ENCODE assay signal across 18 cellular contexts in genomic region chr10:43057831-43058340, GRCh38. TPM values are rescaled to one million over a fixed set of nuclear protein-coding genes. Genes with fewer than 3 reads are reported as not detected.
"Had no signal": no experiment of that assay in that cellular context is flagged by ENCODE, and none has a peak within 500 bp of the region (broad histone marks: within the 10 kb centered on the region; RNA-seq: fewer than 3 reads in every experiment).

No MANE protein-coding gene starts in this region.

- H3K27ac ChIP-seq: ascending aorta, neutrophil, pancreas, SJCRH30, thoracic aorta, upper lobe of left lung had no signal

- ATAC-seq: activated CD8-positive, alpha-beta T cell treated with anti-CD3 and anti-CD28 coated beads for 36 hours; activated T-cell treated with anti-CD3 and anti-CD28 coated beads, Interleukin-2, amount 50 U/mL, for 4 hours; naive thymus-derived CD8-positive, alpha-beta T cell; pancreas had no signal

- H3K9me3 Mint-ChIP-seq: activated CD8-positive, alpha-beta T cell treated with anti-CD3 and anti-CD28 coated beads for 36 hours; activated T-cell treated with anti-CD3 and anti-CD28 coated beads, Interleukin-2, amount 50 U/mL, for 4 hours; naive thymus-derived CD8-positive, alpha-beta T cell had no signal

- H3K27me3 Mint-ChIP-seq: activated CD8-positive, alpha-beta T cell treated with anti-CD3 and anti-CD28 coated beads for 36 hours had no signal

- DNase-seq: activated CD4-positive, alpha-beta T cell treated with anti-CD3 and anti-CD28 coated beads for 48 hours; activated CD4-positive, CD25-positive, alpha-beta regulatory T cell; activated CD8-positive, alpha-beta T cell treated with anti-CD3 and anti-CD28 coated beads for 36 hours; activated T-cell treated with anti-CD3 and anti-CD28 coated beads, Interleukin-2, amount 50 U/mL, for 4 hours; cortex of kidney; erythroblast; foreskin melanocyte; glutamatergic neuron; mesendoderm; SJCRH30; stimulated activated CD4-positive, alpha-beta T cell treated with anti-CD3 and anti-CD28 coated beads, Interleukin-4, amount 100 ng/mL, for 1 hour; T1000; upper lobe of left lung had no signal

- H3K4me3 ChIP-seq: ascending aorta, pancreas, SJCRH30, thoracic aorta, upper lobe of left lung had no signal

- H3K36me3 Mint-ChIP-seq: naive thymus-derived CD8-positive, alpha-beta T cell had no signal

- H3K27ac Mint-ChIP-seq: activated CD8-positive, alpha-beta T cell treated with anti-CD3 and anti-CD28 coated beads for 36 hours had no signal

- H3K36me3 ChIP-seq: ascending aorta, neutrophil, pancreas, SJCRH30, thoracic aorta, upper lobe of left lung had no signal

- H3K27me3 ChIP-seq: ascending aorta, pancreas, SJCRH30, upper lobe of left lung had no signal

- H3K9me3 ChIP-seq: ascending aorta, neutrophil, pancreas, SJCRH30, thoracic aorta, upper lobe of left lung had no signal

- H3K4me3 Mint-ChIP-seq: activated CD8-positive, alpha-beta T cell treated with anti-CD3 and anti-CD28 coated beads for 36 hours; activated T-cell treated with anti-CD3 and anti-CD28 coated beads, Interleukin-2, amount 50 U/mL, for 4 hours; naive thymus-derived CD8-positive, alpha-beta T cell had no signal

- H3K4me1 ChIP-seq: ascending aorta, pancreas, SJCRH30, upper lobe of left lung had no signal

- H3K4me1 Mint-ChIP-seq: naive thymus-derived CD8-positive, alpha-beta T cell had no signal

RNA-seq across cellular contexts. Expression of gene RET, which starts 19.0 kb away (rescaled TPM):
- total RNA-seq: ascending aorta; naive thymus-derived CD8-positive, alpha-beta T cell had no signal
